Comparison of ENCODE assay signal across 31 cellular contexts in genomic region chr22:19904174-19904856, GRCh38. TPM values are rescaled to one million over a fixed set of nuclear protein-coding genes. Genes with fewer than 3 reads are reported as not detected.
A peak's percentile ranks its signal among the peaks of the same experiment; 100 is the strongest.
DNase-seq lines count a peak whose midpoint lies in the region; FAIRE-seq and TF ChIP-seq lines count a peak whose summit lies in the region.
"Had no signal": no experiment of that assay in that cellular context is flagged by ENCODE, and none has a peak within 500 bp of the region (broad histone marks: within the 10 kb centered on the region; RNA-seq: fewer than 3 reads in every experiment).

No MANE protein-coding gene starts in this region.

- no peak for FAIRE-seq in urothelium cell line (lab: Jason Lieb, UNC)
- FAIRE-seq: G401.6, keratinocyte had no signal

- peaks cover 48% of the 10 kb centered on the region for H3K4me1 Mint-ChIP-seq in brain
- H3K4me1 Mint-ChIP-seq in osteocyte (ENCODE audit: unreplicated experiment): peaks cover 53% of the 10 kb centered on the region
- H3K4me1 Mint-ChIP-seq: activated CD4-positive, alpha-beta T cell treated with anti-CD3 and anti-CD28 coated beads for 36 hours had no signal

- H3K4me3 Mint-ChIP-seq in brain (no peak overlapping the region), osteocyte (ENCODE audit: unreplicated experiment) (no peak overlapping the region)
- H3K4me3 Mint-ChIP-seq: activated CD4-positive, alpha-beta T cell treated with anti-CD3 and anti-CD28 coated beads for 36 hours; activated CD8-positive, alpha-beta T cell treated with anti-CD3 and anti-CD28 coated beads, Interleukin-2, amount 10 ng/mL, durations not matched to agents 7 days and 5 days; stimulated activated memory B cell treated with anti-CD40 and anti-IgM and Interleukin-4, amounts not matched to agents 10 μg/mL and 1 μg/mL and 100 μg/mL, for 72 hours; type B pancreatic cell had no signal

- H3K27me3 Mint-ChIP-seq in brain (peaks cover 9% of the 10 kb centered on the region), osteocyte (ENCODE audit: unreplicated experiment) (no peaks in the 10 kb centered on the region)
- H3K27me3 Mint-ChIP-seq: activated CD4-positive, alpha-beta T cell treated with anti-CD3 and anti-CD28 coated beads for 36 hours; naive B cell; stimulated activated memory B cell treated with anti-CD40 and anti-IgM and Interleukin-4, amounts not matched to agents 10 μg/mL and 1 μg/mL and 100 μg/mL, for 72 hours; type B pancreatic cell had no signal

- H3K9me3 ChIP-seq in KOPT-K1 (ENCODE audit: insufficient read depth, low read length, poor library complexity, severe bottlenecking): no peaks in the 10 kb centered on the region
- H3K9me3 ChIP-seq: BLaER1 treated with 17β-estradiol and CSF1 and Interleukin-3, amounts not matched to agents 10 nM and 100 nM; body of pancreas; heart left ventricle; left ventricle myocardium inferior had no signal

- H3K27ac Mint-ChIP-seq in brain (peak overlapping the region in 3 of 5 experiments; percentile 34 to 62 (median 36)), osteocyte (ENCODE audit: unreplicated experiment) (peak overlapping the region; percentile 75)
- H3K27ac Mint-ChIP-seq: activated CD4-positive, alpha-beta T cell treated with anti-CD3 and anti-CD28 coated beads for 36 hours; activated CD8-positive, alpha-beta T cell treated with anti-CD3 and anti-CD28 coated beads, Interleukin-2, amount 10 ng/mL, durations not matched to agents 7 days and 5 days; activated T-helper 2 cell treated with anti-CD3 and anti-CD28 coated beads, Interferon-gamma antibody, Interleukin-2, Interleukin-4, amounts not matched to agents 10 μg/mL and 5 μg/mL and 100 μg/mL, durations not matched to agents 14 hours and 24 hours and 36 hours; naive B cell; stimulated activated memory B cell treated with anti-CD40 and anti-IgM and Interleukin-4, amounts not matched to agents 10 μg/mL and 1 μg/mL and 100 μg/mL, for 72 hours had no signal

- H3K36me3 ChIP-seq in KOPT-K1 (ENCODE audit: insufficient read depth, low read length): no peaks in the 10 kb centered on the region

- DNase-seq in osteocyte (ENCODE audit: extremely low spot score, unreplicated experiment): no peak
- no peak for DNase-seq in urothelium cell line (ENCODE audit: low spot score)
- no peak for DNase-seq in OCI-M1 (lab: John Stamatoyannopoulos, UW)
- DNase-seq: activated CD4-positive, alpha-beta T cell treated with anti-CD3 and anti-CD28 coated beads for 36 hours; activated CD8-positive, alpha-beta T cell treated with anti-CD3 and anti-CD28 coated beads, Interleukin-2, amount 10 ng/mL, durations not matched to agents 7 days and 5 days; activated naive CD4-positive, alpha-beta T cell treated with anti-CD3 and anti-CD28 coated beads, Interleukin-2, amount 50 U/mL, for 16 hours; body of pancreas; DMS53; foreskin melanocyte; HCEC 1CT; heart left ventricle; Karpas-422; left ventricle myocardium inferior; midbrain; naive B cell; NCI-H1417; NCI-H2081; NCI-H226; NCI-H748 treated with DMSO at 0.1 percent for 48 hours; nucleus accumbens; SHP77; substantia nigra had no signal

- H3K9me3 Mint-ChIP-seq in brain (peaks cover 0 to 4% (median 0%) of the 10 kb centered on the region in 5 experiments), osteocyte (ENCODE audit: unreplicated experiment) (no peaks in the 10 kb centered on the region)
- H3K9me3 Mint-ChIP-seq: activated T-helper 2 cell treated with anti-CD3 and anti-CD28 coated beads, Interferon-gamma antibody, Interleukin-2, Interleukin-4, amounts not matched to agents 10 μg/mL and 5 μg/mL and 100 μg/mL, durations not matched to agents 14 hours and 24 hours and 36 hours; naive B cell; stimulated activated memory B cell treated with anti-CD40 and anti-IgM and Interleukin-4, amounts not matched to agents 10 μg/mL and 1 μg/mL and 100 μg/mL, for 72 hours; type B pancreatic cell had no signal

- TF ChIP-seq CTCF in brain (conservative IDR thresholded peaks at IDR 0.05) (no peak), osteocyte (IDR thresholded peaks at IDR 0.05) (no peak)

- no peaks in the 10 kb centered on the region for H3K36me3 Mint-ChIP-seq in brain
- no peaks in the 10 kb centered on the region for H3K36me3 Mint-ChIP-seq in osteocyte (ENCODE audit: unreplicated experiment)

- H3K27ac ChIP-seq in KOPT-K1 (ENCODE audit: low read depth, low read length, poor library complexity, severe bottlenecking): peak overlapping the region; percentile 28
- H3K27ac ChIP-seq: BLaER1 treated with 17β-estradiol and CSF1 and Interleukin-3, amounts not matched to agents 10 nM and 100 nM; body of pancreas; heart left ventricle; HL-60; left ventricle myocardium inferior had no signal

RNA-seq across cellular contexts. Expression of gene COMT, which starts 37.3 kb away (rescaled TPM):
- polyA plus RNA-seq in brain (ENCODE audit: insufficient read depth, low read depth, low replicate concordance): 161 TPM
- 92.1 and 94.1 TPM in 2 replicates for total RNA-seq in osteocyte

RNA-seq across cellular contexts. Expression of gene TXNRD2, which starts 37.3 kb away (rescaled TPM):
- polyA plus RNA-seq in brain (ENCODE audit: insufficient read depth, low read depth, low replicate concordance): 22.2 TPM
- 12.6 and 13.1 TPM in 2 replicates for total RNA-seq in osteocyte

RNA-seq across cellular contexts. Expression of gene GNB1L, which starts 49.6 kb away (rescaled TPM):
- polyA plus RNA-seq in brain (ENCODE audit: insufficient read depth, low read depth, low replicate concordance): 9.5 TPM
- 6.0 and 6.1 TPM in 2 replicates for total RNA-seq in osteocyte

RNA-seq across cellular contexts. Expression of gene RTL10, which starts 49.6 kb away (rescaled TPM):
- polyA plus RNA-seq in brain (ENCODE audit: insufficient read depth, low read depth, low replicate concordance): 16.2 TPM
- 28.5 and 30.4 TPM in 2 replicates for total RNA-seq in osteocyte
